Comparison of ENCODE assay signal across 16 cellular contexts in genomic region chr10:125332548-125333208, GRCh38.
DNase-seq lines count a peak whose midpoint lies in the region; ATAC-seq and TF ChIP-seq lines count a peak whose summit lies in the region.
"Had no signal": no experiment of that assay in that cellular context is flagged by ENCODE, and none has a peak within 500 bp of the region (broad histone marks: within the 10 kb centered on the region; RNA-seq: fewer than 3 reads in every experiment).

No MANE protein-coding gene starts in this region.

- H2BK120ac ChIP-seq in trophoblast cell (ENCODE audit: insufficient read depth, low read length, poor library complexity): no peak overlapping the region

- H2AFZ ChIP-seq in trophoblast cell (ENCODE audit: insufficient read depth, low read length, poor library complexity): no peak overlapping the region

- WGBS in heart right ventricle, 2 donors: 45 to 56% methylated on average over 6 of the region's 6 CpGs
- WGBS in right cardiac atrium: 53% methylated on average over 6 of the region's 6 CpGs
- WGBS in trophoblast cell (ENCODE audit: extremely low coverage, insufficient coverage, insufficient read length): no CpG with 5 or more reads among the region's 6 CpGs

- H3K4me1 ChIP-seq in right atrium auricular region (peaks cover 0 to 13% of the 10 kb centered on the region in 2 donors), heart right ventricle (peaks cover 0 to 22% (median 0%) of the 10 kb centered on the region in 9 donors), right cardiac atrium (ENCODE audit: control insufficient read depth, insufficient read depth, low read length) (no peaks in the 10 kb centered on the region), trophoblast cell (ENCODE audit: control insufficient read depth in 1 of 2, insufficient read depth in 2 of 2, low read length in 2 of 2) (no peaks in the 10 kb centered on the region)
- H3K4me1 ChIP-seq: BE2C had no signal

- no peak overlapping the region for H3K4me3 ChIP-seq in right atrium auricular region
- H3K4me3 ChIP-seq in heart right ventricle: no peak overlapping the region
- H3K4me3 ChIP-seq in right cardiac atrium (ENCODE audit: low read length): no peak overlapping the region
- no peak overlapping the region for H3K4me3 ChIP-seq in trophoblast cell (ENCODE audit: low read depth, low read length)

- no peak overlapping the region for H3K9ac ChIP-seq in trophoblast cell (ENCODE audit: low read length)

- no peak overlapping the region for H3K14ac ChIP-seq in trophoblast cell (ENCODE audit: low read length)

- H2BK12ac ChIP-seq in trophoblast cell (ENCODE audit: low read length): no peak overlapping the region

- no peak overlapping the region for H4K91ac ChIP-seq in trophoblast cell (ENCODE audit: low read depth, low read length)

- TF ChIP-seq CTCF in right atrium auricular region (IDR thresholded peaks at IDR 0.05) (no peak), heart right ventricle (IDR thresholded peaks at IDR 0.05) (no peak)

- H2AK5ac ChIP-seq in trophoblast cell (ENCODE audit: low read length): no peak overlapping the region

- no peaks in the 10 kb centered on the region for H3K79me2 ChIP-seq in trophoblast cell (ENCODE audit: control insufficient read depth, insufficient read depth, low read length, poor library complexity)

- H3K4me2 ChIP-seq in trophoblast cell (ENCODE audit: low read length): no peak overlapping the region

- H3K27ac ChIP-seq in right atrium auricular region (peak overlapping the region in 1 of 2 donors; percentile 86), heart right ventricle (peak overlapping the region in 8 of 10 donors; percentile 30 to 85 (median 74)), right cardiac atrium (ENCODE audit: low read length) (peak overlapping the region; percentile 53), trophoblast cell (ENCODE audit: low read depth, low read length) (no peak overlapping the region)

- ATAC-seq in Right ventricle myocardium superior (ENCODE audit: poor library complexity) (peak; percentile 61), heart right ventricle (peak in 5 of 8 donors; percentile 31 to 79 (median 57)), right cardiac atrium (no peak)

- no peak overlapping the region for H4K12ac ChIP-seq in trophoblast cell (ENCODE audit: low read depth, low read length)

- no peak overlapping the region for H4K8ac ChIP-seq in trophoblast cell (ENCODE audit: low read depth, low read length)

- H3K27me3 ChIP-seq in right atrium auricular region (no peaks in the 10 kb centered on the region), heart right ventricle (no peaks in the 10 kb centered on the region), right cardiac atrium (ENCODE audit: control insufficient read depth, insufficient read depth) (no peaks in the 10 kb centered on the region), trophoblast cell (ENCODE audit: insufficient read depth, low read length) (no peaks in the 10 kb centered on the region)
- H3K27me3 ChIP-seq: BE2C had no signal

- no peak overlapping the region for H2BK5ac ChIP-seq in trophoblast cell (ENCODE audit: low read depth, low read length, poor library complexity)

- intact Hi-C loops in Right ventricle myocardium superior (cut with DNase I): loop anchor here (10.0 kb wide), 1 partner anchor 168 kb away; the partner anchor contains the start of gene CTBP2
- intact Hi-C loops in heart right ventricle (cut with DNase I): loop anchor here in 3 of 10 donors (5.0 to 10.0 kb wide), 2 partner anchors 170 to 288 kb away; partner anchors contain the start of gene CTBP2 (in 2 of the 3)
- intact Hi-C loops in right cardiac atrium (cut with DNase I): loop anchor here in 1 of 4 donors (10.0 kb wide), 1 partner anchor 168 kb away; the partner anchor contains the start of gene CTBP2

- H3K9me3 ChIP-seq in right atrium auricular region: no peaks in the 10 kb centered on the region
- no peaks in the 10 kb centered on the region for H3K9me3 ChIP-seq in heart right ventricle
- no peaks in the 10 kb centered on the region for H3K9me3 ChIP-seq in right cardiac atrium (ENCODE audit: control insufficient read depth, low read length)
- no peaks in the 10 kb centered on the region for H3K9me3 ChIP-seq in trophoblast cell (ENCODE audit: insufficient read depth, low read depth, low read length)
- H3K9me3 ChIP-seq: BE2C had no signal

- no peak overlapping the region for H3K18ac ChIP-seq in trophoblast cell (ENCODE audit: low read length)

- H3K4ac ChIP-seq in trophoblast cell (ENCODE audit: low read depth, low read length): no peak overlapping the region

- DNase-seq in Right ventricle myocardium superior (no peak), right atrium auricular region (ENCODE audit: low spot score) (no peak), heart right ventricle (no peak), right cardiac atrium (no peak), activated gamma-delta T cell (lab: John Stamatoyannopoulos, UW) (no peak), trophoblast cell (no peak), cortex of kidney (lab: John Stamatoyannopoulos, UW) (no peak)
- DNase-seq: BE2C; CD4-positive, CD25-positive, alpha-beta regulatory T cell; CD8-positive, alpha-beta memory T cell; COR-L47; DMS 273 treated with DMSO at 0.1 percent for 48 hours; DMS53; DND-41; EL; H9 had no signal

- no peaks in the 10 kb centered on the region for H3K79me1 ChIP-seq in trophoblast cell (ENCODE audit: low read length)

- no peaks in the 10 kb centered on the region for H3K36me3 ChIP-seq in right atrium auricular region
- H3K36me3 ChIP-seq in heart right ventricle: no peaks in the 10 kb centered on the region
- H3K36me3 ChIP-seq in trophoblast cell (ENCODE audit: control insufficient read depth in 1 of 2, insufficient read depth in 2 of 2, low read length in 2 of 2): no peaks in the 10 kb centered on the region
- H3K36me3 ChIP-seq: BE2C had no signal

- H3K23ac ChIP-seq in trophoblast cell (ENCODE audit: low read length): no peak overlapping the region

Comparison
In these comparisons a context has a peak if more than half of its experiments do, and no peak if none do; other contexts are left out.
1. ATAC-seq: peak in Right ventricle myocardium superior (single experiment) and heart right ventricle (5 of 8); none in right cardiac atrium (0 of 2).